ENCODE assay signal across 7 cellular contexts in the genomic region with DNA sequence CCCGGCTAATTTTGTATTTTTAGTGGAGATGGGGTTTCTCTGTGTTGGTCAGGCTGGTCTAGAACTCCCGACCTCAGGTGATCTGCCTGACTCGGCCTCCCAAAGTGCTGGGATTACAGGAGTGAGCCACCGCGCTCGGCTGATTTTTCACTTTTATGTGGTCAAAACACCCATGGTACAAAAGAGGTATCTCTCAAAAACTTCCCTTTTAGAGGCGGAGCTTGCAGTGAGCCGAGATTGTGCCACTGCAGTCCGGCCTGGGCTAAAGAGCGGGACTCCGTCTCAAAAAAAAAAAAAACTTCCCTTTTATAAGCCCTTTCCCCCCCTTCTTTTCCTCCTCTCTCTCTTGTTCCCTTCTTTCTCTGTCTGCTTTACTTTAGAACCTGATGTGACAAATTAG. TPM values are rescaled to one million over a fixed set of nuclear protein-coding genes. Genes with fewer than 3 reads are reported as not detected.
DNase-seq lines count a peak whose midpoint lies in the region; ATAC-seq and TF ChIP-seq lines count a peak whose summit lies in the region.
"Not testable (repeated sequence)": the region's sequence is repeated elsewhere in the genome, so short reads cannot be mapped to it uniquely, and the experiment has no call there.

No MANE protein-coding gene starts in this region.

- peaks cover 56 to 84% (median 75%) of the 10 kb centered on the region in 3 donors for H3K4me1 Mint-ChIP-seq in CD8-positive, alpha-beta memory T cell
- H3K4me1 Mint-ChIP-seq in activated CD8-positive, alpha-beta T cell treated with anti-CD3 and anti-CD28 coated beads, Interleukin-2, amount 10 ng/mL, durations not matched to agents 7 days and 5 days (ENCODE audit: low read depth) = peaks cover 68% of the 10 kb centered on the region
- H3K4me1 Mint-ChIP-seq in activated naive CD8-positive, alpha-beta T cell treated with anti-CD3 and anti-CD28 coated beads, Interleukin-2, amount 50 U/mL, for 24 hours = peaks cover 86% of the 10 kb centered on the region
- H3K4me1 Mint-ChIP-seq in natural killer cell treated with Interleukin-12 subunit alpha and Interleukin-12 subunit beta and Interleukin-15 and Interleukin-18, amount 100 ng/mL, for 72 hours (ENCODE audit: low read depth in 2 of 2) = peaks cover 27 to 60% of the 10 kb centered on the region in 2 donors
- peaks cover 89% of the 10 kb centered on the region for H3K4me1 Mint-ChIP-seq in stimulated activated naive CD8-positive, alpha-beta T cell treated with anti-CD3 and anti-CD28 coated beads, Interleukin-15, Interleukin-2, amounts not matched to agents 100 ng/mL and 50 ng/mL, for 24 hours (ENCODE audit: low read depth)

- H3K27ac ChIP-seq in CD8-positive, alpha-beta memory T cell (ENCODE audit: low read depth, low read length) = not testable (repeated sequence)
- peak overlapping the region in 3 of 4 donors; percentile 45 to 80 (median 66) for H3K27ac ChIP-seq in Peyer's patch

- TF ChIP-seq POLR2A in Peyer's patch (IDR thresholded peaks at IDR 0.05) = not testable (repeated sequence)

- not testable (repeated sequence) for H3K36me3 Mint-ChIP-seq in CD8-positive, alpha-beta memory T cell; natural killer cell treated with Interleukin-12 subunit alpha and Interleukin-12 subunit beta and Interleukin-15 and Interleukin-18, amount 100 ng/mL, for 72 hours
- H3K36me3 Mint-ChIP-seq in activated CD8-positive, alpha-beta T cell treated with anti-CD3 and anti-CD28 coated beads, Interleukin-2, amount 10 ng/mL, durations not matched to agents 7 days and 5 days (ENCODE audit: low read depth) = peaks cover 25% of the 10 kb centered on the region
- peaks cover 13% of the 10 kb centered on the region for H3K36me3 Mint-ChIP-seq in activated naive CD8-positive, alpha-beta T cell treated with anti-CD3 and anti-CD28 coated beads, Interleukin-2, amount 50 U/mL, for 24 hours (ENCODE audit: low read depth)
- H3K36me3 Mint-ChIP-seq in stimulated activated naive CD8-positive, alpha-beta T cell treated with anti-CD3 and anti-CD28 coated beads, Interleukin-15, Interleukin-2, amounts not matched to agents 100 ng/mL and 50 ng/mL, for 24 hours (ENCODE audit: low read depth) = peaks cover 28% of the 10 kb centered on the region

- H3K9me3 Mint-ChIP-seq in CD8-positive, alpha-beta memory T cell; activated CD8-positive, alpha-beta T cell treated with anti-CD3 and anti-CD28 coated beads, Interleukin-2, amount 10 ng/mL, durations not matched to agents 7 days and 5 days (ENCODE audit: insufficient read depth); activated naive CD8-positive, alpha-beta T cell treated with anti-CD3 and anti-CD28 coated beads, Interleukin-2, amount 50 U/mL, for 24 hours; natural killer cell treated with Interleukin-12 subunit alpha and Interleukin-12 subunit beta and Interleukin-15 and Interleukin-18, amount 100 ng/mL, for 72 hours; stimulated activated naive CD8-positive, alpha-beta T cell treated with anti-CD3 and anti-CD28 coated beads, Interleukin-15, Interleukin-2, amounts not matched to agents 100 ng/mL and 50 ng/mL, for 24 hours: not testable (repeated sequence)

- not testable (repeated sequence) for ATAC-seq in activated CD8-positive, alpha-beta T cell treated with anti-CD3 and anti-CD28 coated beads, Interleukin-2, amount 10 ng/mL, durations not matched to agents 7 days and 5 days; activated naive CD8-positive, alpha-beta T cell treated with anti-CD3 and anti-CD28 coated beads, Interleukin-2, amount 50 U/mL, for 24 hours; natural killer cell treated with Interleukin-12 subunit alpha and Interleukin-12 subunit beta and Interleukin-15 and Interleukin-18, amount 100 ng/mL, for 72 hours
- ATAC-seq in left colon = peak; percentile 1

- CTCF ChIA-PET in CD8-positive, alpha-beta memory T cell (lab: Charles Lee) = interaction anchor here (1.0 to 1.5 kb wide), 4 partner anchors 17 to 311 kb away, joined by 3 to 9 read pairs (median 4); a partner anchor contains a TSS
- CTCF ChIA-PET in activated CD8-positive, alpha-beta T cell treated with anti-CD3 and anti-CD28 coated beads, Interleukin-2, amount 10 ng/mL, durations not matched to agents 7 days and 5 days (lab: Charles Lee) = interaction anchor here (0.9 to 5.4 kb wide), 5 partner anchors 10 to 51 kb away, joined by 3 to 30 read pairs (median 5); a partner anchor contains a TSS

- peaks cover 67% of the 10 kb centered on the region for H3K4me1 ChIP-seq in CD8-positive, alpha-beta memory T cell (ENCODE audit: insufficient read depth, low read length)
- H3K4me1 ChIP-seq in Peyer's patch = peaks cover 0 to 89% (median 22%) of the 10 kb centered on the region in 4 donors

- not testable (repeated sequence) for TF ChIP-seq CTCF in Peyer's patch (IDR thresholded peaks at IDR 0.05)

- peak overlapping the region in 4 of 8 donors; percentile 1 to 86 (median 70) for H3K27ac Mint-ChIP-seq in CD8-positive, alpha-beta memory T cell
- H3K27ac Mint-ChIP-seq in activated CD8-positive, alpha-beta T cell treated with anti-CD3 and anti-CD28 coated beads, Interleukin-2, amount 10 ng/mL, durations not matched to agents 7 days and 5 days = peak overlapping the region; percentile 65
- H3K27ac Mint-ChIP-seq in activated naive CD8-positive, alpha-beta T cell treated with anti-CD3 and anti-CD28 coated beads, Interleukin-2, amount 50 U/mL, for 24 hours = peak overlapping the region; percentile 88
- H3K27ac Mint-ChIP-seq in natural killer cell treated with Interleukin-12 subunit alpha and Interleukin-12 subunit beta and Interleukin-15 and Interleukin-18, amount 100 ng/mL, for 72 hours = not testable (repeated sequence)
- H3K27ac Mint-ChIP-seq in stimulated activated naive CD8-positive, alpha-beta T cell treated with anti-CD3 and anti-CD28 coated beads, Interleukin-15, Interleukin-2, amounts not matched to agents 100 ng/mL and 50 ng/mL, for 24 hours = peak overlapping the region; percentile 94

- H3K36me3 ChIP-seq in CD8-positive, alpha-beta memory T cell (ENCODE audit: insufficient read depth, low read length); Peyer's patch: not testable (repeated sequence)

- POLR2A ChIA-PET in CD8-positive, alpha-beta memory T cell (lab: Charles Lee) = interaction anchor here (0.7 to 1.0 kb wide), 2 partner anchors 23 to 302 kb away, joined by 3 read pairs; a partner anchor contains a TSS
- POLR2A ChIA-PET in activated CD8-positive, alpha-beta T cell treated with anti-CD3 and anti-CD28 coated beads, Interleukin-2, amount 10 ng/mL, durations not matched to agents 7 days and 5 days (lab: Charles Lee) = interaction anchor here (1.0 to 1.5 kb wide), 2 partner anchors 23 to 27 kb away, joined by 4 to 5 read pairs; a partner anchor contains a TSS

- not testable (repeated sequence) for H3K27me3 ChIP-seq in CD8-positive, alpha-beta memory T cell (ENCODE audit: insufficient read depth, low read length, poor library complexity, severe bottlenecking); Peyer's patch

- H3K9me3 ChIP-seq in CD8-positive, alpha-beta memory T cell (ENCODE audit: low read length); Peyer's patch: not testable (repeated sequence)

- peak overlapping the region in 4 of 7 donors; percentile 9 to 55 (median 30) for H3K4me3 Mint-ChIP-seq in CD8-positive, alpha-beta memory T cell
- H3K4me3 Mint-ChIP-seq in activated CD8-positive, alpha-beta T cell treated with anti-CD3 and anti-CD28 coated beads, Interleukin-2, amount 10 ng/mL, durations not matched to agents 7 days and 5 days = not testable (repeated sequence)
- peak overlapping the region; percentile 54 for H3K4me3 Mint-ChIP-seq in activated naive CD8-positive, alpha-beta T cell treated with anti-CD3 and anti-CD28 coated beads, Interleukin-2, amount 50 U/mL, for 24 hours
- peak overlapping the region; percentile 20 for H3K4me3 Mint-ChIP-seq in natural killer cell treated with Interleukin-12 subunit alpha and Interleukin-12 subunit beta and Interleukin-15 and Interleukin-18, amount 100 ng/mL, for 72 hours
- peak overlapping the region; percentile 77 for H3K4me3 Mint-ChIP-seq in stimulated activated naive CD8-positive, alpha-beta T cell treated with anti-CD3 and anti-CD28 coated beads, Interleukin-15, Interleukin-2, amounts not matched to agents 100 ng/mL and 50 ng/mL, for 24 hours

- intact Hi-C loops in left colon (cut with DNase I, micrococcal nuclease) = not testable (repeated sequence)

- H3K4me3 ChIP-seq in CD8-positive, alpha-beta memory T cell (ENCODE audit: low read length); Peyer's patch: not testable (repeated sequence)

- not testable (repeated sequence) for H3K27me3 Mint-ChIP-seq in CD8-positive, alpha-beta memory T cell; activated CD8-positive, alpha-beta T cell treated with anti-CD3 and anti-CD28 coated beads, Interleukin-2, amount 10 ng/mL, durations not matched to agents 7 days and 5 days (ENCODE audit: low read depth); activated naive CD8-positive, alpha-beta T cell treated with anti-CD3 and anti-CD28 coated beads, Interleukin-2, amount 50 U/mL, for 24 hours; natural killer cell treated with Interleukin-12 subunit alpha and Interleukin-12 subunit beta and Interleukin-15 and Interleukin-18, amount 100 ng/mL, for 72 hours; stimulated activated naive CD8-positive, alpha-beta T cell treated with anti-CD3 and anti-CD28 coated beads, Interleukin-15, Interleukin-2, amounts not matched to agents 100 ng/mL and 50 ng/mL, for 24 hours

- DNase-seq in CD8-positive, alpha-beta memory T cell; activated CD8-positive, alpha-beta T cell treated with anti-CD3 and anti-CD28 coated beads, Interleukin-2, amount 10 ng/mL, durations not matched to agents 7 days and 5 days; activated naive CD8-positive, alpha-beta T cell treated with anti-CD3 and anti-CD28 coated beads, Interleukin-2, amount 50 U/mL, for 24 hours; natural killer cell treated with Interleukin-12 subunit alpha and Interleukin-12 subunit beta and Interleukin-15 and Interleukin-18, amount 100 ng/mL, for 72 hours (ENCODE audit: low spot score): not testable (repeated sequence)
- DNase-seq in Peyer's patch (peak in 1 of 3 donors; percentile 44), left colon (peak in 1 of 2 donors; percentile 18)

RNA-seq across cellular contexts. Expression of a gene that starts 26.9 kb away (rescaled TPM):
- 10 to 100 TPM; 32.1 to 33.9 TPM for total RNA-seq in CD8-positive, alpha-beta memory T cell
- 18.3 TPM for polyA plus RNA-seq in CD8-positive, alpha-beta memory T cell
- total RNA-seq in Peyer's patch (100 to 1,000 TPM in 2 of 4 donors, 10 to 100 TPM in 2; 41.5 to 157 (median 98.3) TPM), left colon (100 to 1,000 TPM; 125 to 175 TPM)
- 10 to 100 TPM; 38.8 to 42.7 TPM for total RNA-seq in activated CD8-positive, alpha-beta T cell treated with anti-CD3 and anti-CD28 coated beads, Interleukin-2, amount 10 ng/mL, durations not matched to agents 7 days and 5 days
- total RNA-seq in natural killer cell treated with Interleukin-12 subunit alpha and Interleukin-12 subunit beta and Interleukin-15 and Interleukin-18, amount 100 ng/mL, for 72 hours = 10 to 100 TPM; 28.4 to 48.6 TPM
